ENCODE assay signal across 1 cellular context in genomic region chr12:55874465-55874864, GRCh38.
TF ChIP-seq lines count a peak whose summit lies in the region.

No MANE protein-coding gene starts in this region.

TF ChIP-seq in HepG2, 621 proteins besides CTCF, POLR2A, EP300 and RAD21:
- TF ChIP-seq MAFK (conservative IDR thresholded peaks at IDR 0.05 in 1 of 2, IDR thresholded peaks at IDR 0.05 in 1 of 2; ENCODE audit: low read length in 2 of 2) (peak; percentile 73 to 81), TBX2 (CRISPR knock-in tag; IDR thresholded peaks at IDR 0.05; ENCODE audit: borderline replicate concordance) (no peak), MAFF (IDR thresholded peaks at IDR 0.05; ENCODE audit: low read depth, low read length) (peak; percentile 68), ZBED4 (CRISPR knock-in tag; IDR thresholded peaks at IDR 0.05; ENCODE audit: borderline replicate concordance) (no peak)
